1 cellular context compared by ENCODE assay signal in genomic region chr4:21205821-21206531, GRCh38.
TF ChIP-seq lines count a peak whose summit lies in the region.

No MANE protein-coding gene starts in this region.

TF ChIP-seq in HepG2, 621 proteins besides CTCF, POLR2A, EP300 and RAD21 (continued from another document):
- TF ChIP-seq ZNF205 (CRISPR knock-in tag; IDR thresholded peaks at IDR 0.05) (no peak), HNRNPLL (IDR thresholded peaks at IDR 0.05; ENCODE audit: low read depth, low read length, poor library complexity, severe bottlenecking) (no peak), PHF21A (CRISPR knock-in tag; IDR thresholded peaks at IDR 0.05) (peak; percentile 39), AHDC1 (CRISPR knock-in tag; IDR thresholded peaks at IDR 0.05; ENCODE audit: borderline replicate concordance) (peak; percentile 54; the same call in 1 of the 2 replicates), NR2F6 (IDR thresholded peaks at IDR 0.05) (peak; percentile 90), NR2F6 (CRISPR knock-in tag; IDR thresholded peaks at IDR 0.05) (peak; percentile 83), ISL2 (CRISPR knock-in tag; IDR thresholded peaks at IDR 0.05) (peak; percentile 89), SAP130 (CRISPR knock-in tag; IDR thresholded peaks at IDR 0.05; ENCODE audit: low read depth) (peak; percentile 51), RARA (CRISPR knock-in tag; IDR thresholded peaks at IDR 0.05) (peak; percentile 79), FOSL2 (CRISPR knock-in tag; IDR thresholded peaks at IDR 0.05) (no peak), HNF1B (CRISPR knock-in tag; IDR thresholded peaks at IDR 0.05) (no peak), KDM5B (CRISPR knock-in tag; IDR thresholded peaks at IDR 0.05; ENCODE audit: borderline replicate concordance) (no peak), FOXO1 (CRISPR knock-in tag; IDR thresholded peaks at IDR 0.05) (0 out of 2 replicates have a peak, but pooled peaks have one; percentile 9), ZNF720 (CRISPR knock-in tag; IDR thresholded peaks at IDR 0.05) (no peak), ZFP82 (CRISPR knock-in tag; IDR thresholded peaks at IDR 0.05; ENCODE audit: borderline replicate concordance) (no peak), KLF12 (CRISPR knock-in tag; IDR thresholded peaks at IDR 0.05; ENCODE audit: borderline replicate concordance) (no peak), ZNF766 (CRISPR knock-in tag; IDR thresholded peaks at IDR 0.05; ENCODE audit: borderline replicate concordance) (no peak), ZKSCAN1 (IDR thresholded peaks at IDR 0.05; ENCODE audit: low read length) (peak; percentile 80; the same call in 1 of the 2 replicates)
TF ChIP-seq in HepG2: peak in this region for 59.
